ENCODE assay signal across 9 cellular contexts in the genomic region with DNA sequence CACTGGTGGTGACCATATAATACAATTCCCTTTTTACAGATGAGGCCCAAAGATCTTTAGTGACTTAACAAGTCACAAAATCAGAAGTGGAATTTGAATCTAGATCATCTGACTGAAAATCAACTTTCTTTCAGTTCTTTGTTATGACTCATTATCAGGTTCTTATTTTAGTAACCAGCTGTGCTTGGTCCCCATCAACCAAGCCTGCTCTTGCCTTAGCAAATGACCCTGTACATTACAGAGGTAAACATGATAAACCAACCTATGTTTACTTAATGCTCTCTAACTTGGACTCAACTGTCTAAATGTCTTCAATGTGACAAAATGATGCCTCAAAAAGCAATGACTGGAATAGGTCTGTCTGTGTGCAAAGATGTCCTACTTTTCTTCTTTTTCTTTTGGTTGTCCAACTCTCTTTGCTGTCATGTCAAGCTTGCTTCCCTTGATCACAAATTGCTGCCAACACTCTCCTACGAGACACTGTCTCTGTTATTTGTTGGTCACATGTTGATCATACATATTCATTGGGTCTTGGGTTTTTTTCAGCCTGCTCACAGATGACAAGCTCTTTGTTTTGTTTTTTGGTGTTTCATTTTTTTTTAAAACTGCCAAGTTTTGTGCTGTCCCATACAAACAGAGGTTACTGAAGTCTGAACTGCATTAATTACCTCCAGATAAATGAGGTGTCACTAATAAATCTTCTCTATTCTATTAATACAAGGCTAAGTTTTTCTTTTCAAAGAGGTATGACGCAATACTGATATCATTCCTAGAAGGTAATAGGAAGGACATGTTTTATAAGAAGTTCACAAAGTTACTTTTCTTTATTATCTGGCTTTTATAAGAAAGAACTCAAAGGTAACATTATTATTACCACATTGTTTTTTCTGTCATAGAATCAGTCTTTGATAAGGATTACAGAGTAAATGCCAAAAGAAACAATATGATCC.
DNase-seq lines count a peak whose midpoint lies in the region; ATAC-seq and TF ChIP-seq lines count a peak whose summit lies in the region.
"Had no signal": no experiment of that assay in that cellular context is flagged by ENCODE, and none has a peak within 500 bp of the region (broad histone marks: within the 10 kb centered on the region; RNA-seq: fewer than 3 reads in every experiment).

No MANE protein-coding gene starts in this region.

- H3K36me3 Mint-ChIP-seq in activated naive CD4-positive, alpha-beta T cell treated with anti-CD3 and anti-CD28 coated beads, Interleukin-2, amount 50 U/mL, for 24 hours: peaks cover 49% of the 10 kb centered on the region
- H3K36me3 Mint-ChIP-seq in activated naive CD4-positive, alpha-beta T cell treated with anti-CD3 and anti-CD28 coated beads, Interleukin-2, amount 10 ng/mL, durations not matched to agents 7 days and 5 days: peaks cover 62% of the 10 kb centered on the region
- peaks cover 52 to 64% of the 10 kb centered on the region in 2 donors for H3K36me3 Mint-ChIP-seq in stimulated activated naive B cell treated with anti-CD40 and anti-IgM and Interleukin-4, amounts not matched to agents 10 μg/mL and 1 μg/mL and 100 μg/mL, for 72 hours

- TF ChIP-seq EP300 in stomach (IDR thresholded peaks at IDR 0.05): no peak

- 84 to 92% (median 88%) methylated on average over 2 of the region's 2 CpGs for WGBS in stomach, 5 donors

- CTCF ChIA-PET in activated naive CD4-positive, alpha-beta T cell treated with anti-CD3 and anti-CD28 coated beads, Interleukin-2, amount 10 ng/mL, durations not matched to agents 7 days and 5 days (lab: Charles Lee): interaction anchor here (1.5 kb wide), 1 partner anchor 8 kb away, joined by 3 read pairs; no protein-coding TSS in a partner anchor

- H3K36me3 ChIP-seq in stomach: peaks cover 0 to 65% (median 43%) of the 10 kb centered on the region in 4 donors
- no peaks in the 10 kb centered on the region for H3K36me3 ChIP-seq in colonic mucosa

- H3K27me3 ChIP-seq in stomach (no peaks in the 10 kb centered on the region), colonic mucosa (no peaks in the 10 kb centered on the region)

- H3K4me1 ChIP-seq in stomach: no peaks in the 10 kb centered on the region
- H3K4me1 ChIP-seq in colonic mucosa: no peaks in the 10 kb centered on the region

- peaks cover 18% of the 10 kb centered on the region for H3K4me1 Mint-ChIP-seq in activated naive CD4-positive, alpha-beta T cell treated with anti-CD3 and anti-CD28 coated beads, Interleukin-2, amount 50 U/mL, for 24 hours
- H3K4me1 Mint-ChIP-seq in activated naive CD4-positive, alpha-beta T cell treated with anti-CD3 and anti-CD28 coated beads, Interleukin-2, amount 10 ng/mL, durations not matched to agents 7 days and 5 days: no peaks in the 10 kb centered on the region
- peaks cover 4 to 10% of the 10 kb centered on the region in 2 donors for H3K4me1 Mint-ChIP-seq in stimulated activated naive B cell treated with anti-CD40 and anti-IgM and Interleukin-4, amounts not matched to agents 10 μg/mL and 1 μg/mL and 100 μg/mL, for 72 hours

- peak overlapping the region; percentile 41 for H3K27ac Mint-ChIP-seq in activated naive CD4-positive, alpha-beta T cell treated with anti-CD3 and anti-CD28 coated beads, Interleukin-2, amount 50 U/mL, for 24 hours
- H3K27ac Mint-ChIP-seq in activated naive CD4-positive, alpha-beta T cell treated with anti-CD3 and anti-CD28 coated beads, Interleukin-2, amount 10 ng/mL, durations not matched to agents 7 days and 5 days: no peak overlapping the region
- H3K27ac Mint-ChIP-seq in stimulated activated naive B cell treated with anti-CD40 and anti-IgM and Interleukin-4, amounts not matched to agents 10 μg/mL and 1 μg/mL and 100 μg/mL, for 72 hours: peak overlapping the region; percentile 20

- H3K27ac ChIP-seq in stomach (no peak overlapping the region), colonic mucosa (no peak overlapping the region)

- H3K27me3 Mint-ChIP-seq in activated naive CD4-positive, alpha-beta T cell treated with anti-CD3 and anti-CD28 coated beads, Interleukin-2, amount 50 U/mL, for 24 hours: no peaks in the 10 kb centered on the region
- H3K27me3 Mint-ChIP-seq in activated naive CD4-positive, alpha-beta T cell treated with anti-CD3 and anti-CD28 coated beads, Interleukin-2, amount 10 ng/mL, durations not matched to agents 7 days and 5 days: no peaks in the 10 kb centered on the region
- no peaks in the 10 kb centered on the region for H3K27me3 Mint-ChIP-seq in stimulated activated naive B cell treated with anti-CD40 and anti-IgM and Interleukin-4, amounts not matched to agents 10 μg/mL and 1 μg/mL and 100 μg/mL, for 72 hours

- peaks cover 8% of the 10 kb centered on the region for H3K9me3 Mint-ChIP-seq in activated naive CD4-positive, alpha-beta T cell treated with anti-CD3 and anti-CD28 coated beads, Interleukin-2, amount 50 U/mL, for 24 hours
- peaks cover 23% of the 10 kb centered on the region for H3K9me3 Mint-ChIP-seq in activated naive CD4-positive, alpha-beta T cell treated with anti-CD3 and anti-CD28 coated beads, Interleukin-2, amount 10 ng/mL, durations not matched to agents 7 days and 5 days
- H3K9me3 Mint-ChIP-seq in stimulated activated naive B cell treated with anti-CD40 and anti-IgM and Interleukin-4, amounts not matched to agents 10 μg/mL and 1 μg/mL and 100 μg/mL, for 72 hours: peaks cover 8 to 13% of the 10 kb centered on the region in 2 donors

- ATAC-seq in HG02678 (IDR thresholded peaks at IDR 0.05; ENCODE audit: unreplicated experiment): peak; percentile 96
- ATAC-seq in stimulated activated naive B cell treated with anti-CD40 and anti-IgM and Interleukin-4, amounts not matched to agents 10 μg/mL and 1 μg/mL and 100 μg/mL, for 72 hours (replicated peaks): peak; percentile 75 to 83

- DNase-seq in activated naive CD4-positive, alpha-beta T cell treated with anti-CD3 and anti-CD28 coated beads, Interleukin-2, amount 10 ng/mL, durations not matched to agents 7 days and 5 days: no peak
- DNase-seq in LHCN-M2 (ENCODE audit: low read depth) (peak; percentile 49), stomach (no peak), colonic mucosa (no peak)
- no peak for DNase-seq in stimulated activated naive B cell treated with anti-CD40 and anti-IgM and Interleukin-4, amounts not matched to agents 10 μg/mL and 1 μg/mL and 100 μg/mL, for 72 hours
- no peak for DNase-seq in activated CD4-positive, alpha-beta T cell treated with anti-CD3 and anti-CD28 coated beads, Interleukin-2, amount 50 U/mL, for 48 hours
- DNase-seq: NCI-H2081 treated with DMSO at 0.1 percent for 48 hours had no signal

- H3K4me3 ChIP-seq in stomach: no peak overlapping the region
- no peak overlapping the region for H3K4me3 ChIP-seq in colonic mucosa

- peaks cover 0 to 22% (median 13%) of the 10 kb centered on the region in 4 donors for H3K9me3 ChIP-seq in stomach
- H3K9me3 ChIP-seq in colonic mucosa: no peaks in the 10 kb centered on the region

- no peak overlapping the region for H3K9ac ChIP-seq in colonic mucosa (ENCODE audit: low read depth in 2 of 2, low read length in 2 of 2)

- no peak overlapping the region for H3K4me3 Mint-ChIP-seq in activated naive CD4-positive, alpha-beta T cell treated with anti-CD3 and anti-CD28 coated beads, Interleukin-2, amount 50 U/mL, for 24 hours
- H3K4me3 Mint-ChIP-seq in activated naive CD4-positive, alpha-beta T cell treated with anti-CD3 and anti-CD28 coated beads, Interleukin-2, amount 10 ng/mL, durations not matched to agents 7 days and 5 days: no peak overlapping the region
- H3K4me3 Mint-ChIP-seq in stimulated activated naive B cell treated with anti-CD40 and anti-IgM and Interleukin-4, amounts not matched to agents 10 μg/mL and 1 μg/mL and 100 μg/mL, for 72 hours: no peak overlapping the region

- TF ChIP-seq CTCF in stomach (IDR thresholded peaks at IDR 0.05): no peak
- no peak for TF ChIP-seq CTCF in colonic mucosa (IDR thresholded peaks at IDR 0.05)

- intact Hi-C loops in stomach (cut with DNase I; ENCODE audit: low total_unique reads) (no loop called here), colonic mucosa (cut with DNase I) (no loop called here)

- TF ChIP-seq POLR2A in stomach (IDR thresholded peaks at IDR 0.05): no peak
